ENCODE assay signal across 8 cellular contexts in genomic region chr10:30435499-30436117, GRCh38. TPM values are rescaled to one million over a fixed set of nuclear protein-coding genes. Genes with fewer than 3 reads are reported as not detected.
DNase-seq lines count a peak whose midpoint lies in the region; ATAC-seq and TF ChIP-seq lines count a peak whose summit lies in the region.
"Not testable (repeated sequence)": the region's sequence is repeated elsewhere in the genome, so short reads cannot be mapped to it uniquely, and the experiment has no call there.

No MANE protein-coding gene starts in this region.

- peaks cover 58% of the 10 kb centered on the region for H3K4me1 Mint-ChIP-seq in activated T-cell treated with anti-CD3 and anti-CD28 coated beads, Interleukin-2, amount 50 U/mL, for 24 hours (ENCODE audit: low read depth)

- H3K4me2 ChIP-seq in OCI-LY1 (ENCODE audit: low read length) (peak overlapping the region; percentile 66), mesendoderm (ENCODE audit: low read length) (peak overlapping the region; percentile 97)

- H2BK15ac ChIP-seq in mesendoderm (replicated peaks; ENCODE audit: low read depth): not testable (repeated sequence)

- H3K9me3 Mint-ChIP-seq in activated T-cell treated with anti-CD3 and anti-CD28 coated beads, Interleukin-2, amount 50 U/mL, for 24 hours: not testable (repeated sequence)

- H3K9me3 ChIP-seq in ES-I3 (ENCODE audit: control insufficient read depth, insufficient read depth, low read length); OCI-LY1 (ENCODE audit: low read length); upper lobe of right lung: not testable (repeated sequence)

- TF ChIP-seq CTCF in OCI-LY1 (IDR thresholded peaks at IDR 0.05; ENCODE audit: low read length); foreskin keratinocyte (conservative IDR thresholded peaks at IDR 0.05); upper lobe of right lung (IDR thresholded peaks at IDR 0.05): not testable (repeated sequence)

- not testable (repeated sequence) for H4K8ac ChIP-seq in mesendoderm (ENCODE audit: low read depth, low read length)

- ATAC-seq in foreskin keratinocyte, upper lobe of right lung: not testable (repeated sequence)

- H3K4me3 ChIP-seq in OCI-LY1 (ENCODE audit: low read depth, low read length, poor library complexity, severe bottlenecking) (peak overlapping the region; percentile 70), rectal smooth muscle tissue (ENCODE audit: low read length) (peak overlapping the region; percentile 94), upper lobe of right lung (peak overlapping the region; percentile 89)
- H3K4me3 ChIP-seq in mesendoderm (ENCODE audit: low read length): not testable (repeated sequence)

- H2AFZ ChIP-seq in OCI-LY1 (ENCODE audit: low read length): not testable (repeated sequence)

- peaks cover 49% of the 10 kb centered on the region for H3K79me2 ChIP-seq in OCI-LY1 (ENCODE audit: insufficient read depth, low read length)
- H3K79me2 ChIP-seq in mesendoderm (ENCODE audit: control insufficient read depth, insufficient read depth, low read length): not testable (repeated sequence)

- peaks cover 46% of the 10 kb centered on the region for H3K36me3 Mint-ChIP-seq in activated T-cell treated with anti-CD3 and anti-CD28 coated beads, Interleukin-2, amount 50 U/mL, for 24 hours (ENCODE audit: low read depth)

- H3K56ac ChIP-seq in mesendoderm (ENCODE audit: low read length): not testable (repeated sequence)

- not testable (repeated sequence) for H4K20me1 ChIP-seq in OCI-LY1 (ENCODE audit: insufficient read depth, low read length)

- H3K4ac ChIP-seq in mesendoderm (ENCODE audit: low read depth, low read length): not testable (repeated sequence)

- H3K18ac ChIP-seq in mesendoderm (ENCODE audit: low read length): peak overlapping the region; percentile 39

- WGBS in mesendoderm (ENCODE audit: extremely low coverage, insufficient coverage, low lambda C conversion rate): no CpG with 5 or more reads among the region's 15 CpGs

- H4K5ac ChIP-seq in mesendoderm (ENCODE audit: low read length): not testable (repeated sequence)

- DNase-seq in activated T-cell treated with anti-CD3 and anti-CD28 coated beads, Interleukin-2, amount 50 U/mL, for 24 hours; caudate nucleus (lab: John Stamatoyannopoulos, UW); foreskin keratinocyte; mesendoderm; upper lobe of right lung: not testable (repeated sequence)

- not testable (repeated sequence) for H3K27me3 ChIP-seq in OCI-LY1 (ENCODE audit: insufficient read depth, low read length); foreskin keratinocyte; mesendoderm (ENCODE audit: insufficient read depth, low read length, poor library complexity); rectal smooth muscle tissue (ENCODE audit: control insufficient read depth, insufficient read depth, low read length); upper lobe of right lung

- not testable (repeated sequence) for H3K9me2 ChIP-seq in OCI-LY1 (ENCODE audit: low read depth, low read length)

- not testable (repeated sequence) for H3K36me3 ChIP-seq in ES-I3 (ENCODE audit: insufficient read depth, low read length); mesendoderm (ENCODE audit: control insufficient read depth, insufficient read depth, low read length); rectal smooth muscle tissue (ENCODE audit: control insufficient read depth, insufficient read depth, low read length)
- H3K36me3 ChIP-seq in OCI-LY1 (ENCODE audit: insufficient read depth, low read length) (peaks cover 31% of the 10 kb centered on the region), upper lobe of right lung (peaks cover 37% of the 10 kb centered on the region)

- not testable (repeated sequence) for H3K79me1 ChIP-seq in mesendoderm (ENCODE audit: low read length)

- H3K27ac ChIP-seq in OCI-LY1 (ENCODE audit: low read depth, low read length, poor library complexity, severe bottlenecking) (peak overlapping the region; percentile 71), caudate nucleus (ENCODE audit: low read depth, low read length) (peak overlapping the region; percentile 89), foreskin keratinocyte (peak overlapping the region; percentile 93), rectal smooth muscle tissue (ENCODE audit: low read depth, low read length) (peak overlapping the region; percentile 92), upper lobe of right lung (peak overlapping the region; percentile 99)
- not testable (repeated sequence) for H3K27ac ChIP-seq in mesendoderm (ENCODE audit: low read depth, low read length)

- H3K27ac Mint-ChIP-seq in activated T-cell treated with anti-CD3 and anti-CD28 coated beads, Interleukin-2, amount 50 U/mL, for 24 hours: peak overlapping the region; percentile 95

- H3K4me1 ChIP-seq in ES-I3 (ENCODE audit: insufficient read depth, low read length): peaks cover 22% of the 10 kb centered on the region
- peaks cover 63% of the 10 kb centered on the region for H3K4me1 ChIP-seq in OCI-LY1 (ENCODE audit: insufficient read depth, low read length, severe bottlenecking)
- H3K4me1 ChIP-seq in foreskin keratinocyte: peaks cover 33% of the 10 kb centered on the region
- H3K4me1 ChIP-seq in mesendoderm (ENCODE audit: control insufficient read depth, low read depth, low read length): not testable (repeated sequence)
- peaks cover 19% of the 10 kb centered on the region for H3K4me1 ChIP-seq in rectal smooth muscle tissue (ENCODE audit: control insufficient read depth, insufficient read depth, low read length)
- H3K4me1 ChIP-seq in upper lobe of right lung: peaks cover 56% of the 10 kb centered on the region

- not testable (repeated sequence) for H2AK5ac ChIP-seq in mesendoderm (ENCODE audit: low read length)

- intact Hi-C loops in upper lobe of right lung (cut with DNase I): not testable (repeated sequence)

- not testable (repeated sequence) for H3K23ac ChIP-seq in mesendoderm (ENCODE audit: low read length)

- peak overlapping the region; percentile 92 for H3K4me3 Mint-ChIP-seq in activated T-cell treated with anti-CD3 and anti-CD28 coated beads, Interleukin-2, amount 50 U/mL, for 24 hours

- peak overlapping the region; percentile 88; the same call in 1 of the 2 replicates for H3K9ac ChIP-seq in ES-I3 (ENCODE audit: low read depth, low read length)
- peak overlapping the region; percentile 71 for H3K9ac ChIP-seq in OCI-LY1 (ENCODE audit: low read length)
- peak overlapping the region; percentile 78 for H3K9ac ChIP-seq in mesendoderm (ENCODE audit: low read length)
- H3K9ac ChIP-seq in rectal smooth muscle tissue (ENCODE audit: low read length): not testable (repeated sequence)

- H2BK120ac ChIP-seq in mesendoderm (ENCODE audit: low read depth, low read length): not testable (repeated sequence)

- not testable (repeated sequence) for H2BK5ac ChIP-seq in mesendoderm (ENCODE audit: low read length)

- not testable (repeated sequence) for H3K27me3 Mint-ChIP-seq in activated T-cell treated with anti-CD3 and anti-CD28 coated beads, Interleukin-2, amount 50 U/mL, for 24 hours

- not testable (repeated sequence) for H3F3A ChIP-seq in OCI-LY1 (ENCODE audit: insufficient read depth, low read length)

RNA-seq across cellular contexts. Expression of gene MAP3K8, which starts 1.6 kb away (rescaled TPM):
- total RNA-seq in foreskin keratinocyte (1.2 and 2.1 TPM in 2 replicates), upper lobe of right lung (33.7 TPM)
- 1.5 and 1.8 TPM in 2 replicates for polyA plus RNA-seq in foreskin keratinocyte
- 6.5 TPM for polyA plus RNA-seq in mesendoderm (2013, experiment 1 of 2)
- 6.2 TPM for polyA plus RNA-seq in mesendoderm (2013, experiment 2 of 2)

Comparison
In these comparisons a context has a peak if more than half of its experiments do, and no peak if none do; other contexts are left out.
1. RNA of gene MAP3K8, which starts 1.6 kb away (total RNA-seq): 33.7 TPM in upper lobe of right lung (single experiment); 1.2 to 2.1 TPM in foreskin keratinocyte; every median in the first group is over 10 times any median in the second.